1 cellular context compared by ENCODE assay signal in the genomic region with DNA sequence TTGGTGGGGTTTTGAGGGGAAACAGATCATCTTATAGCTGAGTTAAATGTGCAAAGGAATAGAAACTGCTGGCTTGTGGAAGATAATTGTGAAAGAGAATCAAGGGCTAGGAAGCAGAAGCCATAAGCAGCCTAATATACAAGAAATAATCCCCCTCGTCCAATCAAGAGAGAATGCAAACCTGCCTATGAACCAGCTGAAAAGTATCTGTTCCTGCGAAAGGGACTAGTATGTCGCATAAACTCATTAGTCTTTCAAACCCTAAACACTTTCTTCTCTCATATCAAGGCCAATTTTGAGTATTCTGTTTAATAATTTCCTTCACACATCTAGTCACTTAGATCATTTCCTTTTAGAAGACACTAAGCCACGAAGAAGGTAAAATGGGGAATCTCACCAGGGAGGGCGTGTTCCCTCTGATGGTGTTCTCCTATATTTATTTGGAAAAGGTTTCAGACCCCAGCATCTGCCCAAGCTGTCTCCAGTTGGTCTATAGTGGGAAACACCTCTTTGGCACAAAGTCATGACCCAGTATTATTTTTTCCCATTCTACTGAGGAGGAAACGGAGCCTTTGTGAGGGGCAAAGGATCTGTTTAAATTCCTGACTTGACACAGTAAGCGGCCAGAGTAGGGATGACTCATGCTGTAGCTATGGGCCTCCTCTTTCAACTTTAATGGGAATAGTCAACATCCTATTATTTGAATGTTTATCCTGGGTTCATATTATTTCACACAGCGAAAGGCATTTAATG.
TF ChIP-seq lines count a peak whose summit lies in the region.

No MANE protein-coding gene starts in this region.

TF ChIP-seq in GM12878, 131 proteins besides CTCF, POLR2A, EP300 and RAD21 (continued from another document):
- TF ChIP-seq SREBF2 (IDR thresholded peaks at IDR 0.05; ENCODE audit: low read length) (no peak), MTA3 (IDR thresholded peaks at IDR 0.05; ENCODE audit: borderline replicate concordance, low read length) (no peak), ETV6 (conservative IDR thresholded peaks at IDR 0.05 in 1 of 2, IDR thresholded peaks at IDR 0.05 in 1 of 2; ENCODE audit: borderline replicate concordance in 1 of 2, low read depth in 1 of 2) (no peak), NR2C2 (IDR thresholded peaks at IDR 0.05; ENCODE audit: borderline replicate concordance, control insufficient read depth, insufficient read length, low read depth) (no peak), CREB1 (IDR thresholded peaks at IDR 0.05; ENCODE audit: low read depth) (no peak), SIX5 (IDR thresholded peaks at IDR 0.05; ENCODE audit: low read depth, low read length, severe bottlenecking) (no peak), NR2F1 (conservative IDR thresholded peaks at IDR 0.05) (no peak), RCOR1 (conservative IDR thresholded peaks at IDR 0.05; ENCODE audit: low read depth, low read length) (no peak), MEF2A (IDR thresholded peaks at IDR 0.05; ENCODE audit: insufficient read depth, low read depth, low read length) (no peak), CEBPB (IDR thresholded peaks at IDR 0.05; ENCODE audit: borderline replicate concordance in 1 of 2, low read depth in 2 of 2, low read length in 2 of 2) (no peak)
- TF ChIP-seq, protein P1, sequence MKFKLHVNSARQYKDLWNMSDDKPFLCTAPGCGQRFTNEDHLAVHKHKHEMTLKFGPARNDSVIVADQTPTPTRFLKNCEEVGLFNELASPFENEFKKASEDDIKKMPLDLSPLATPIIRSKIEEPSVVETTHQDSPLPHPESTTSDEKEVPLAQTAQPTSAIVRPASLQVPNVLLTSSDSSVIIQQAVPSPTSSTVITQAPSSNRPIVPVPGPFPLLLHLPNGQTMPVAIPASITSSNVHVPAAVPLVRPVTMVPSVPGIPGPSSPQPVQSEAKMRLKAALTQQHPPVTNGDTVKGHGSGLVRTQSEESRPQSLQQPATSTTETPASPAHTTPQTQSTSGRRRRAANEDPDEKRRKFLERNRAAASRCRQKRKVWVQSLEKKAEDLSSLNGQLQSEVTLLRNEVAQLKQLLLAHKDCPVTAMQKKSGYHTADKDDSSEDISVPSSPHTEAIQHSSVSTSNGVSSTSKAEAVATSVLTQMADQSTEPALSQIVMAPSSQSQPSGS (IDR thresholded peaks at IDR 0.05; ENCODE audit: low read length): no peak
- TF ChIP-seq, protein P2, sequence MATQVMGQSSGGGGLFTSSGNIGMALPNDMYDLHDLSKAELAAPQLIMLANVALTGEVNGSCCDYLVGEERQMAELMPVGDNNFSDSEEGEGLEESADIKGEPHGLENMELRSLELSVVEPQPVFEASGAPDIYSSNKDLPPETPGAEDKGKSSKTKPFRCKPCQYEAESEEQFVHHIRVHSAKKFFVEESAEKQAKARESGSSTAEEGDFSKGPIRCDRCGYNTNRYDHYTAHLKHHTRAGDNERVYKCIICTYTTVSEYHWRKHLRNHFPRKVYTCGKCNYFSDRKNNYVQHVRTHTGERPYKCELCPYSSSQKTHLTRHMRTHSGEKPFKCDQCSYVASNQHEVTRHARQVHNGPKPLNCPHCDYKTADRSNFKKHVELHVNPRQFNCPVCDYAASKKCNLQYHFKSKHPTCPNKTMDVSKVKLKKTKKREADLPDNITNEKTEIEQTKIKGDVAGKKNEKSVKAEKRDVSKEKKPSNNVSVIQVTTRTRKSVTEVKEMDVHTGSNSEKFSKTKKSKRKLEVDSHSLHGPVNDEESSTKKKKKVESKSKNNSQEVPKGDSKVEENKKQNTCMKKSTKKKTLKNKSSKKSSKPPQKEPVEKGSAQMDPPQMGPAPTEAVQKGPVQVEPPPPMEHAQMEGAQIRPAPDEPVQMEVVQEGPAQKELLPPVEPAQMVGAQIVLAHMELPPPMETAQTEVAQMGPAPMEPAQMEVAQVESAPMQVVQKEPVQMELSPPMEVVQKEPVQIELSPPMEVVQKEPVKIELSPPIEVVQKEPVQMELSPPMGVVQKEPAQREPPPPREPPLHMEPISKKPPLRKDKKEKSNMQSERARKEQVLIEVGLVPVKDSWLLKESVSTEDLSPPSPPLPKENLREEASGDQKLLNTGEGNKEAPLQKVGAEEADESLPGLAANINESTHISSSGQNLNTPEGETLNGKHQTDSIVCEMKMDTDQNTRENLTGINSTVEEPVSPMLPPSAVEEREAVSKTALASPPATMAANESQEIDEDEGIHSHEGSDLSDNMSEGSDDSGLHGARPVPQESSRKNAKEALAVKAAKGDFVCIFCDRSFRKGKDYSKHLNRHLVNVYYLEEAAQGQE (IDR thresholded peaks at IDR 0.05; ENCODE audit: low read depth, low read length): no peak
